In genomic region chr22:31211862-31212730, GRCh38 we compare ENCODE assay signal across 8 cellular contexts. TPM values are rescaled to one million over a fixed set of nuclear protein-coding genes. Genes with fewer than 3 reads are reported as not detected.
A peak's percentile ranks its signal among the peaks of the same experiment; 100 is the strongest.
DNase-seq lines count a peak whose midpoint lies in the region; ATAC-seq and TF ChIP-seq lines count a peak whose summit lies in the region.

LIMK2 (plus strand) TSS chr22:31212298; CDS start chr22:31212409, 111 bp downstream.

- DNase-seq in GM13977 (ENCODE audit: low spot score) (peak; percentile 96), NCI-H1694 (lab: John Stamatoyannopoulos, UW) (peak; percentile 57), amniotic epithelial cell (ENCODE audit: low read depth) (peak; percentile 62), left cardiac atrium (peak; percentile 97), progenitor cell of endocrine pancreas (ENCODE audit: low spot score, unreplicated experiment) (peak; percentile 97), upper lobe of right lung (peak; percentile 98)

- peak within 1 kb of the TSS; percentile 91 for H3K4me3 ChIP-seq in upper lobe of right lung

- peak within 1 kb of the TSS; percentile 88 for H3K4me3 Mint-ChIP-seq in progenitor cell of endocrine pancreas (ENCODE audit: low read depth)

- intact Hi-C loops in T-helper 1 cell treated with Interleukin-12 subunit alpha and Interleukin-12 subunit beta and Interleukin-4 antibody, amounts not matched to agents 30 ng/mL and 1 ng/mL, for 36 hours (cut with micrococcal nuclease): loop anchor here (1.0 to 5.0 kb wide), 11 partner anchors 19 to 1265 kb away; partner anchors contain the start of genes MORC2, PATZ1, PIK3IP1 and RNF185
- intact Hi-C loops in left cardiac atrium (cut with DNase I): loop anchor here in 1 of 2 donors (10.0 kb wide), 1 partner anchor 63 kb away; no protein-coding TSS in a partner anchor
- intact Hi-C loops in upper lobe of right lung (cut with DNase I): no loop called here

- peaks cover 4% of the 10 kb centered on the region for H3K36me3 ChIP-seq in upper lobe of right lung

- peaks cover 4% of the 10 kb centered on the region for H3K36me3 Mint-ChIP-seq in progenitor cell of endocrine pancreas (ENCODE audit: insufficient read depth)

- TF ChIP-seq CTCF in GM13977 (IDR thresholded peaks at IDR 0.05; ENCODE audit: extremely low read depth, insufficient read depth, missing control alignments): peak; percentile 95
- TF ChIP-seq CTCF in progenitor cell of endocrine pancreas (IDR thresholded peaks at IDR 0.05; ENCODE audit: unreplicated experiment): peak; percentile 94
- peak; percentile 85 for TF ChIP-seq CTCF in upper lobe of right lung (IDR thresholded peaks at IDR 0.05)

- ATAC-seq in HG02884 (IDR thresholded peaks at IDR 0.05; ENCODE audit: unreplicated experiment): peak; percentile 83
- ATAC-seq in left cardiac atrium: peak; percentile 97 to 98
- peak; percentile 98 for ATAC-seq in upper lobe of right lung

- H3K4me1 ChIP-seq in upper lobe of right lung: peaks cover 47% of the 10 kb centered on the region

- H3K27me3 Mint-ChIP-seq in progenitor cell of endocrine pancreas: no peaks in the 10 kb centered on the region

- H3K27ac ChIP-seq in upper lobe of right lung: peak within 1 kb of the TSS; percentile 86

- no peaks in the 10 kb centered on the region for H3K9me3 Mint-ChIP-seq in progenitor cell of endocrine pancreas (ENCODE audit: low read depth)

- no peaks in the 10 kb centered on the region for H3K27me3 ChIP-seq in upper lobe of right lung

- in situ Hi-C loops in GM13977 (cut with MboI; ENCODE audit: low pct_unique_long_range_greater_than_20kb, low sequenced_read_pairs, unreplicated experiment): no loop called here

- H3K27ac Mint-ChIP-seq in progenitor cell of endocrine pancreas: peak within 1 kb of the TSS; percentile 73

- H3K4me1 Mint-ChIP-seq in progenitor cell of endocrine pancreas (ENCODE audit: low read depth): peaks cover 32% of the 10 kb centered on the region

- H3K9me3 ChIP-seq in upper lobe of right lung: no peaks in the 10 kb centered on the region

RNA-seq across cellular contexts. Expression of gene LIMK2, which starts in this region (rescaled TPM):
- 54.4 and 65.2 TPM in 2 replicates for total RNA-seq in T-helper 1 cell treated with Interleukin-12 subunit alpha and Interleukin-12 subunit beta and Interleukin-4 antibody, amounts not matched to agents 30 ng/mL and 1 ng/mL, for 36 hours
- total RNA-seq in left cardiac atrium (10 to 100 TPM; 10.2 to 18.5 TPM), progenitor cell of endocrine pancreas (41.9 and 44.7 TPM in 2 replicates), upper lobe of right lung (63.0 TPM)

Comparison
In these comparisons a context has a peak if more than half of its experiments do, and no peak if none do; other contexts are left out.
1. Peak in every context shown above with its lines: DNase-seq, ATAC-seq, H3K4me3 ChIP-seq and H3K27ac ChIP-seq.